23 cellular contexts compared by ENCODE assay signal in genomic region chr20:4971064-4971463, GRCh38.
"Had no signal": no experiment of that assay in that cellular context is flagged by ENCODE, and none has a peak within 500 bp of the region (broad histone marks: within the 10 kb centered on the region; RNA-seq: fewer than 3 reads in every experiment).

No MANE protein-coding gene starts in this region.

- H3K27ac Mint-ChIP-seq: nephron progenitor cell had no signal

- H3K9me3 Mint-ChIP-seq: nephron progenitor cell had no signal

- H3K4me1 ChIP-seq: colonic mucosa had no signal

- ATAC-seq: gastroesophageal sphincter; left colon; left ventricle myocardium superior; naive thymus-derived CD4-positive, alpha-beta T cell; psoas muscle; sciatic nerve had no signal

- H3K9me3 ChIP-seq: colonic mucosa, esophagus squamous epithelium, gastroesophageal sphincter, neutrophil, psoas muscle, spleen, tibial artery, upper lobe of left lung, vagina had no signal

- DNase-seq: colonic mucosa; dermis blood vessel endothelial cell; esophagus squamous epithelium; foreskin fibroblast; glutamatergic neuron; left colon; left ventricle myocardium superior; naive thymus-derived CD4-positive, alpha-beta T cell; nephron progenitor cell; psoas muscle; retina; spleen; stimulated activated CD4-positive, alpha-beta T cell treated with anti-CD3 and anti-CD28 coated beads, Interleukin-15, amount 100 ng/mL, for 24 hours; stimulated activated CD4-positive, alpha-beta T cell treated with anti-CD3 and anti-CD28 coated beads, Interleukin-1b, Interleukin-23, amount 100 ng/mL, for 48 hours; stimulated activated CD4-positive, alpha-beta T cell treated with anti-CD3 and anti-CD28 coated beads, Interleukin-4, amount 100 ng/mL, for 24 hours; stimulated activated naive CD4-positive, alpha-beta T cell; tibial artery; upper lobe of left lung had no signal

- H3K36me3 ChIP-seq: colonic mucosa had no signal

- H3K27ac ChIP-seq: colonic mucosa, esophagus squamous epithelium, gastroesophageal sphincter, neutrophil, psoas muscle, tibial artery, upper lobe of left lung, vagina had no signal

- H3K4me3 Mint-ChIP-seq: naive thymus-derived CD4-positive, alpha-beta T cell; nephron progenitor cell had no signal

- H3K27me3 Mint-ChIP-seq: naive thymus-derived CD4-positive, alpha-beta T cell had no signal

- H3K4me3 ChIP-seq: colonic mucosa, esophagus squamous epithelium, gastroesophageal sphincter, lung, psoas muscle, spleen, tibial artery, upper lobe of left lung, vagina had no signal

- H3K27me3 ChIP-seq: colonic mucosa, esophagus squamous epithelium, gastroesophageal sphincter, neutrophil, spleen, tibial artery, upper lobe of left lung, vagina had no signal
